ENCODE assay signal across 16 cellular contexts in the genomic region with DNA sequence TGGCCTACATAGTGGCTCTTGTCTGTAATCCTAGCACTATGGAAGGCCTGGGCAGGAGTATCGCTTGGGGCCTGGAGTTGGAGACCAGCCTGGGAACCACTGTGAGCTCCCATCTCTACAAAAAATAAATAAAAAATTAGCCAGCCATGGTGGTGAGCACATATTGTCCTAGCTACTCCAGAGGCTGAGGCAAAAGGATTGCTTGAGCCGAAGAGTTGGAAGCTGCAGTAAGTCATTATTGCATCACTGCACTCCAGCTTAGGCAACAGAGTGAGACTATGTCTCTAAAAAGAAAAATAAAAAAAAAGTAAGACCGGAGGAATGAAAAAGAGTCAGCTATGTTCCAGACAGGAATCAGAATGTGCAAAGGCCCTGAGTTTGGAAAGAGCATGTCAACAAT.
"Had no signal": no experiment of that assay in that cellular context is flagged by ENCODE, and none has a peak within 500 bp of the region (broad histone marks: within the 10 kb centered on the region; RNA-seq: fewer than 3 reads in every experiment).

No MANE protein-coding gene starts in this region.

- H3K27ac ChIP-seq: ascending aorta, dorsolateral prefrontal cortex, suprapubic skin had no signal

- H3K4me3 ChIP-seq: ascending aorta, dorsolateral prefrontal cortex, suprapubic skin had no signal

- H3K27me3 Mint-ChIP-seq: activated CD4-positive, alpha-beta T cell treated with anti-CD3 and anti-CD28 coated beads, Interleukin-2, amount 10 ng/mL, durations not matched to agents 24 days and 14 days; natural killer cell treated with Interleukin-12 subunit alpha and Interleukin-12 subunit beta and Interleukin-15 and Interleukin-18, amount 100 ng/mL, for 72 hours had no signal

- H3K4me3 Mint-ChIP-seq: activated CD4-positive, alpha-beta T cell treated with anti-CD3 and anti-CD28 coated beads, Interleukin-2, amount 10 ng/mL, durations not matched to agents 24 days and 14 days; activated naive CD8-positive, alpha-beta T cell treated with anti-CD3 and anti-CD28 coated beads for 36 hours; activated T-cell treated with anti-CD3 and anti-CD28 coated beads, Interleukin-2, amount 50 U/mL, for 72 hours; natural killer cell treated with Interleukin-12 subunit alpha and Interleukin-12 subunit beta and Interleukin-15 and Interleukin-18, amount 100 ng/mL, for 72 hours; type B pancreatic cell had no signal

- DNase-seq: activated CD4-positive, alpha-beta T cell treated with anti-CD3 and anti-CD28 coated beads, Interleukin-2, amount 10 ng/mL, durations not matched to agents 24 days and 14 days; activated CD4-positive, CD25-positive, alpha-beta regulatory T cell; activated CD8-positive, alpha-beta memory T cell treated with anti-CD3 and anti-CD28 coated beads, Interleukin-2, amount 50 U/mL, for 48 hours; activated gamma-delta T cell treated with Interleukin-2 at 50 U/mL for 16 hours; activated naive CD8-positive, alpha-beta T cell treated with anti-CD3 and anti-CD28 coated beads for 36 hours; activated T-cell treated with anti-CD3 and anti-CD28 coated beads, Interleukin-2, amount 50 U/mL, for 72 hours; dorsolateral prefrontal cortex; left colon; nucleus accumbens; posterior cingulate gyrus; stimulated activated naive CD8-positive, alpha-beta T cell treated with anti-CD3 and anti-CD28 coated beads, Interleukin-15, Interleukin-2, amounts not matched to agents 100 U/mL and 50 U/mL, for 24 hours; SW 1271 had no signal

- ATAC-seq: activated T-cell treated with anti-CD3 and anti-CD28 coated beads, Interleukin-2, amount 50 U/mL, for 72 hours; left colon; natural killer cell treated with Interleukin-12 subunit alpha and Interleukin-12 subunit beta and Interleukin-15 and Interleukin-18, amount 100 ng/mL, for 72 hours; stimulated activated naive CD8-positive, alpha-beta T cell treated with anti-CD3 and anti-CD28 coated beads, Interleukin-15, Interleukin-2, amounts not matched to agents 100 U/mL and 50 U/mL, for 24 hours had no signal

- H3K36me3 Mint-ChIP-seq: activated naive CD8-positive, alpha-beta T cell treated with anti-CD3 and anti-CD28 coated beads for 36 hours had no signal

- H3K27ac Mint-ChIP-seq: activated CD4-positive, alpha-beta T cell treated with anti-CD3 and anti-CD28 coated beads, Interleukin-2, amount 10 ng/mL, durations not matched to agents 24 days and 14 days; activated naive CD8-positive, alpha-beta T cell treated with anti-CD3 and anti-CD28 coated beads for 36 hours; activated T-cell treated with anti-CD3 and anti-CD28 coated beads, Interleukin-2, amount 50 U/mL, for 72 hours; natural killer cell treated with Interleukin-12 subunit alpha and Interleukin-12 subunit beta and Interleukin-15 and Interleukin-18, amount 100 ng/mL, for 72 hours; type B pancreatic cell had no signal

- H3K4me1 Mint-ChIP-seq: activated CD4-positive, alpha-beta T cell treated with anti-CD3 and anti-CD28 coated beads, Interleukin-2, amount 10 ng/mL, durations not matched to agents 24 days and 14 days; activated naive CD8-positive, alpha-beta T cell treated with anti-CD3 and anti-CD28 coated beads for 36 hours had no signal

- H3K4me1 ChIP-seq: ascending aorta, suprapubic skin had no signal

- H3K27me3 ChIP-seq: ascending aorta, dorsolateral prefrontal cortex, suprapubic skin had no signal

- H3K9me3 ChIP-seq: ascending aorta, suprapubic skin had no signal

- H3K9me3 Mint-ChIP-seq: activated naive CD8-positive, alpha-beta T cell treated with anti-CD3 and anti-CD28 coated beads for 36 hours; type B pancreatic cell had no signal

- H3K36me3 ChIP-seq: ascending aorta, suprapubic skin had no signal
